ENCODE assay signal across 8 cellular contexts in the genomic region with DNA sequence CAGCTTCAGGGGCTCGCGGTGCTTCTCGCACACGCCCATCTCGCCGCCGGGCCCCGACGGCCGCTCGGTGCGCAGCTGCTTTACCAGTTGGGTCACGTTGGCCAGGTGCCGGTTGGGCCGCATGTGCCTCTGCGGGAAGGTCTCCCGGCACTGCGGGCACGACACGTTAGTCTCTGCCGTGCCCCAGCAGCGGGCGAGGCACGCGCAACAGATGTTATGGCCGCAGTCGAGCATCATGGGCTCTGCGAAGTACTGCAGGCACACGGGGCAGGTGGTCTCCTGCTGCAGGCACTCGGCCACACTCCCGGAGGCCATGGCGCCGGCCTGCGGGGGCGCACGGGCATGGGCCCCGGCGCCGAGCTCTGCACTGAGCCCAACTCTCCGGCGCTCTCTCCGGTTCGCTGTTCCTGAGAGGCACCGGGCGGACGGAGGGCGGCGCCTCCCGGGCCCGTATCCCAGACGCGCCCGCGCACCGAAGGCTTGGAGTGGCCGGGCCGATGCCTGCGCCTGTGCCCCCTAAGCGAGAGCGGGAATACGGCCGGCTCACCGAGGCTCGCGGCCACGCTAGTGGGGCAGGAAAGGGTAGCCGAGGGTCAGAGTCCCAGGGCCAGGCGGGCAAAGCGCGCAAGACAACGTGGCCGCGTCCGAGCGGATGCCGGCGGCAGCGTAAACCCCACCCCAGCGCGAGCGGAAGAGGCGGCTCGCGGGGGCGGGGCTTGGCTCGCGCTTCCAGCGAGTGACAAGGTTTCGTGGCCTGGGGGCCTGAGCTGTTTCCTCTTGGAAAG. TPM values are rescaled to one million over a fixed set of nuclear protein-coding genes. Genes with fewer than 3 reads are reported as not detected.
DNase-seq lines count a peak whose midpoint lies in the region; ATAC-seq, FAIRE-seq and TF ChIP-seq lines count a peak whose summit lies in the region.

TSS of gene TRIM27 (minus strand) at position 668 of the 785 bp plus-strand sequence. CDS start at position 315, 353 bp downstream.

- H3K27me3 ChIP-seq in psoas muscle (ENCODE audit: insufficient read depth in 3 of 3, low read length in 2 of 3), result no peaks in the 10 kb centered on the region
- no peaks in the 10 kb centered on the region for H3K27me3 ChIP-seq in uterus

- TF ChIP-seq CTCF in psoas muscle (IDR thresholded peaks at IDR 0.05) (peak; percentile 13), uterus (IDR thresholded peaks at IDR 0.05) (peak in 3 of 4 experiments; percentile 9 to 29 (median 28))

- 0 to 1% (median 0%) methylated on average over 78 to 89 of the region's 89 CpGs for WGBS in psoas muscle, 3 donors

- peak; percentile 94 for FAIRE-seq in GM12891 (lab: Jason Lieb, UNC)

- ATAC-seq in HG02588 (IDR thresholded peaks at IDR 0.05; ENCODE audit: unreplicated experiment), result peak; percentile 91
- peak; percentile 98 for ATAC-seq in left ventricle myocardium superior
- ATAC-seq in psoas muscle, result peak; percentile 93 to 97 (median 95)

- H3K9me3 ChIP-seq in psoas muscle, result no peaks in the 10 kb centered on the region
- no peaks in the 10 kb centered on the region for H3K9me3 ChIP-seq in uterus

- TF ChIP-seq POLR2A in GM12891 (IDR thresholded peaks at IDR 0.05; ENCODE audit: low read depth, low read length) (peak; percentile 86), uterus (IDR thresholded peaks at IDR 0.05) (peak; percentile 74 to 94)

- H3K4me1 ChIP-seq in psoas muscle (peaks cover 15% of the 10 kb centered on the region), uterus (peaks cover 0 to 6% of the 10 kb centered on the region in 2 donors)

- DNase-seq in GM12891 (ENCODE audit: insufficient read length, low spot score) (peak; percentile 79), NCI-H1092 (lab: John Stamatoyannopoulos, UW) (peak; percentile 70), amygdala (lab: John Stamatoyannopoulos, UW) (peak; percentile 21 to 91 (median 77)), left ventricle myocardium superior (peak; percentile 96), psoas muscle (peak; percentile 93 to 96), uterus (peak; percentile 84 to 89)

- H3K36me3 ChIP-seq in psoas muscle (ENCODE audit: insufficient read depth in 1 of 2, low read depth in 1 of 2) (peaks cover 14 to 34% of the 10 kb centered on the region in 2 donors), uterus (no peaks in the 10 kb centered on the region)

- intact Hi-C loops in T-helper 1 cell treated with Interleukin-12 subunit alpha and Interleukin-12 subunit beta and Interleukin-4 antibody, amounts not matched to agents 30 ng/mL and 1 ng/mL, for 36 hours (cut with micrococcal nuclease), result loop anchor here (1.0 to 5.0 kb wide), 9 partner anchors 17 to 1031 kb away; partner anchors contain the start of gene ZNF311
- intact Hi-C loops in left ventricle myocardium superior (cut with micrococcal nuclease), result no loop called here
- intact Hi-C loops in psoas muscle (cut with DNase I), result no loop called here
- intact Hi-C loops in uterus (cut with DNase I; ENCODE audit: low total_unique reads), result no loop called here

- H3K27ac ChIP-seq in psoas muscle, result peak within 1 kb of the TSS; percentile 98
- H3K27ac ChIP-seq in uterus, result peak within 1 kb of the TSS; percentile 90 to 91

- H3K4me3 ChIP-seq in psoas muscle (peak within 1 kb of the TSS; percentile 85), uterus (peak within 1 kb of the TSS; percentile 61 to 94)

TF ChIP-seq in GM12891, 5 proteins besides CTCF, POLR2A, EP300 and RAD21:
- no peak for TF ChIP-seq PAX5 (IDR thresholded peaks at IDR 0.05; ENCODE audit: insufficient read depth, low read length, severe bottlenecking)
- peak; percentile 91 for TF ChIP-seq POLR2AphosphoS5 (IDR thresholded peaks at IDR 0.05; ENCODE audit: low read depth, low read length)
- TF ChIP-seq TAF1 (IDR thresholded peaks at IDR 0.05; ENCODE audit: low read depth, low read length), result peak; percentile 60
- TF ChIP-seq POU2F2 (IDR thresholded peaks at IDR 0.05; ENCODE audit: low read depth, low read length), result no peak
- TF ChIP-seq SPI1 (IDR thresholded peaks at IDR 0.05; ENCODE audit: low read depth, low read length), result 0 out of 2 replicates have a peak, but pooled peaks have one; percentile 17

RNA-seq across cellular contexts. Expression of gene TRIM27, which starts in this region (rescaled TPM):
- 25.6 TPM for polyA plus RNA-seq in GM12891 (2012; ENCODE audit: low read depth, missing spikeins)
- total RNA-seq in T-helper 1 cell treated with Interleukin-12 subunit alpha and Interleukin-12 subunit beta and Interleukin-4 antibody, amounts not matched to agents 30 ng/mL and 1 ng/mL, for 36 hours, result 64.1 and 64.7 TPM in 2 replicates
- total RNA-seq in left ventricle myocardium superior (19.2 TPM), psoas muscle (10 to 100 TPM; 15.0 to 26.0 (median 23.6) TPM), uterus (100 to 1,000 TPM in 1 of 4 donors, 10 to 100 TPM in 3; 24.6 to 108 (median 48.7) TPM)
- 10 to 100 TPM; 15.5 to 42.8 (median 39.5) TPM for polyA plus RNA-seq in psoas muscle

Comparison
In these comparisons a context has a peak if more than half of its experiments do, and no peak if none do; other contexts are left out.
1. Peak in every context shown above with its lines: DNase-seq, ATAC-seq, H3K4me3 ChIP-seq and H3K27ac ChIP-seq.